Comparison of ENCODE assay signal across 17 cellular contexts in the genomic region with DNA sequence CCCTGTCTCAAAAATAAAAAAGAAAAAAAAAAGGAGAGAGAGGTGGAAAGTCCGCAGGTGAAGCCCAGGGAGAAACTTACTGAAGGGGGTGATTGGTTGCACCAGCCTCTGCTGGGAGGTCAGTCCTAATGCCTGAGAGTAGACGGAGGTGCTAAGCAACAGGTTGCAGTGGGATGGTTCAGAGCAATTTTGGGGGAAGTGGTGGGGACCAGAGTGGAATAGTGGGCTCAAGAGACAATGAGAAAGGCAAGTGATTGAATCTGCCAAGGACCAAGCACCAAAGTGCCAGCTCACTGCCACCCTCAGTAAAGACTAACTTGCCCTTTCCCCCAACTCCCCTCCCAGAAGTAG.
"Had no signal": no experiment of that assay in that cellular context is flagged by ENCODE, and none has a peak within 500 bp of the region (broad histone marks: within the 10 kb centered on the region; RNA-seq: fewer than 3 reads in every experiment).

No MANE protein-coding gene starts in this region.

- H3K27me3 ChIP-seq: body of pancreas, foreskin keratinocyte, hepatocyte, sigmoid colon, transverse colon, uterus had no signal

- H3K4me3 ChIP-seq: body of pancreas, hepatocyte, lower lobe of right lung, sigmoid colon, smooth muscle cell, transverse colon, uterus had no signal

- H3K27me3 Mint-ChIP-seq: activated CD4-positive, alpha-beta memory T cell treated with anti-CD3 and anti-CD28 coated beads, Interleukin-2, amount 10 ng/mL, durations not matched to agents 7 days and 5 days; activated naive CD8-positive, alpha-beta T cell treated with anti-CD3 and anti-CD28 coated beads, Interleukin-2, amount 50 U/mL, for 24 hours; naive B cell; stimulated activated naive B cell treated with anti-CD40 and anti-IgM and Interleukin-4, amounts not matched to agents 10 μg/mL and 1 μg/mL and 100 μg/mL, for 72 hours; T-cell had no signal

- DNase-seq: activated gamma-delta T cell, foreskin keratinocyte, sigmoid colon, uterus had no signal

- H3K4me2 ChIP-seq: hepatocyte, smooth muscle cell had no signal

- H3K27ac Mint-ChIP-seq: activated CD4-positive, alpha-beta memory T cell treated with anti-CD3 and anti-CD28 coated beads, Interleukin-2, amount 10 ng/mL, durations not matched to agents 7 days and 5 days; activated naive CD8-positive, alpha-beta T cell treated with anti-CD3 and anti-CD28 coated beads, Interleukin-2, amount 50 U/mL, for 24 hours; activated T-cell treated with anti-CD3 and anti-CD28 coated beads, Interleukin-2, amount 50 U/mL, for 72 hours; immature natural killer cell; stimulated activated naive B cell treated with anti-CD40 and anti-IgM and Interleukin-4, amounts not matched to agents 10 μg/mL and 1 μg/mL and 100 μg/mL, for 72 hours; T-cell had no signal

- H3K4me1 Mint-ChIP-seq: immature natural killer cell; stimulated activated naive B cell treated with anti-CD40 and anti-IgM and Interleukin-4, amounts not matched to agents 10 μg/mL and 1 μg/mL and 100 μg/mL, for 72 hours had no signal

- H3K9me3 ChIP-seq: body of pancreas, lower lobe of right lung, sigmoid colon, transverse colon, uterus had no signal

- H3K4me3 Mint-ChIP-seq: activated CD4-positive, alpha-beta memory T cell treated with anti-CD3 and anti-CD28 coated beads, Interleukin-2, amount 10 ng/mL, durations not matched to agents 7 days and 5 days; activated naive CD8-positive, alpha-beta T cell treated with anti-CD3 and anti-CD28 coated beads, Interleukin-2, amount 50 U/mL, for 24 hours; activated T-cell treated with anti-CD3 and anti-CD28 coated beads, Interleukin-2, amount 50 U/mL, for 72 hours; immature natural killer cell; naive B cell; stimulated activated naive B cell treated with anti-CD40 and anti-IgM and Interleukin-4, amounts not matched to agents 10 μg/mL and 1 μg/mL and 100 μg/mL, for 72 hours; T-cell had no signal

- H3K36me3 Mint-ChIP-seq: immature natural killer cell; naive B cell; stimulated activated naive B cell treated with anti-CD40 and anti-IgM and Interleukin-4, amounts not matched to agents 10 μg/mL and 1 μg/mL and 100 μg/mL, for 72 hours; T-cell had no signal

- H3K4me1 ChIP-seq: body of pancreas, foreskin keratinocyte, lower lobe of right lung, sigmoid colon, transverse colon, uterus had no signal

- H3K36me3 ChIP-seq: lower lobe of right lung, transverse colon, uterus had no signal

- H3K9me3 Mint-ChIP-seq: activated CD4-positive, alpha-beta memory T cell treated with anti-CD3 and anti-CD28 coated beads, Interleukin-2, amount 10 ng/mL, durations not matched to agents 7 days and 5 days; activated naive CD8-positive, alpha-beta T cell treated with anti-CD3 and anti-CD28 coated beads, Interleukin-2, amount 50 U/mL, for 24 hours; activated T-cell treated with anti-CD3 and anti-CD28 coated beads, Interleukin-2, amount 50 U/mL, for 72 hours; immature natural killer cell; naive B cell; stimulated activated naive B cell treated with anti-CD40 and anti-IgM and Interleukin-4, amounts not matched to agents 10 μg/mL and 1 μg/mL and 100 μg/mL, for 72 hours; T-cell had no signal

- H3K9ac ChIP-seq: parathyroid adenoma had no signal

- H3K27ac ChIP-seq: body of pancreas, foreskin keratinocyte, hepatocyte, lower lobe of right lung, sigmoid colon, transverse colon, uterus had no signal
